Comparison of ENCODE assay signal across 1 cellular context in the genomic region with DNA sequence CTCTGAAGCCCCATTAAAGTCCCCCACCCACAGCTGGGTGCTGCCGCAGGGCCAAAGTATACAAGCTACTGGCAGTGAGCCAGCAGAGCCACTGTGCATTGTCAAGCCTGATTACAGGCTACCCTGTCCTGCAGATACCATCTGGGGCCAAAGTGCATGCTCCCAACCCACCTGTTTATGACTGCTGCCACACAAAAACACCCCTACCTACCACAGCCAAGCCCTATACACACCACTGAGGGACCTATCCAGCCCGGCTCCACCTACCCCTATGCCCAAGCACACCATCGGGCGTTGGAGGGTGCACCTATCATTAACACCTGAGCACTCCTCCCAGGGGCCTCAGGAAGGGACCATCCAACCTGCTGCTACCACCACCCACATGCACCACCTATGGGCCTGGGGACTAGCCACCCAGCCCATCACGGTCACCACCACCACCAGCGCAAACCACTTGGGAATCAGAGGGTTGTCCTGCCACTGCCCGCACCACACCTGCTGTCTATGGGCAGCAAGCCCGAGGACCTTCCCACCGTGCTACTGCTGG.
TF ChIP-seq lines count a peak whose summit lies in the region.

No MANE protein-coding gene starts in this region.

TF ChIP-seq in GM23338, 12 proteins besides CTCF, POLR2A, EP300 and RAD21 (continued from another document):
- TF ChIP-seq, protein P1, sequence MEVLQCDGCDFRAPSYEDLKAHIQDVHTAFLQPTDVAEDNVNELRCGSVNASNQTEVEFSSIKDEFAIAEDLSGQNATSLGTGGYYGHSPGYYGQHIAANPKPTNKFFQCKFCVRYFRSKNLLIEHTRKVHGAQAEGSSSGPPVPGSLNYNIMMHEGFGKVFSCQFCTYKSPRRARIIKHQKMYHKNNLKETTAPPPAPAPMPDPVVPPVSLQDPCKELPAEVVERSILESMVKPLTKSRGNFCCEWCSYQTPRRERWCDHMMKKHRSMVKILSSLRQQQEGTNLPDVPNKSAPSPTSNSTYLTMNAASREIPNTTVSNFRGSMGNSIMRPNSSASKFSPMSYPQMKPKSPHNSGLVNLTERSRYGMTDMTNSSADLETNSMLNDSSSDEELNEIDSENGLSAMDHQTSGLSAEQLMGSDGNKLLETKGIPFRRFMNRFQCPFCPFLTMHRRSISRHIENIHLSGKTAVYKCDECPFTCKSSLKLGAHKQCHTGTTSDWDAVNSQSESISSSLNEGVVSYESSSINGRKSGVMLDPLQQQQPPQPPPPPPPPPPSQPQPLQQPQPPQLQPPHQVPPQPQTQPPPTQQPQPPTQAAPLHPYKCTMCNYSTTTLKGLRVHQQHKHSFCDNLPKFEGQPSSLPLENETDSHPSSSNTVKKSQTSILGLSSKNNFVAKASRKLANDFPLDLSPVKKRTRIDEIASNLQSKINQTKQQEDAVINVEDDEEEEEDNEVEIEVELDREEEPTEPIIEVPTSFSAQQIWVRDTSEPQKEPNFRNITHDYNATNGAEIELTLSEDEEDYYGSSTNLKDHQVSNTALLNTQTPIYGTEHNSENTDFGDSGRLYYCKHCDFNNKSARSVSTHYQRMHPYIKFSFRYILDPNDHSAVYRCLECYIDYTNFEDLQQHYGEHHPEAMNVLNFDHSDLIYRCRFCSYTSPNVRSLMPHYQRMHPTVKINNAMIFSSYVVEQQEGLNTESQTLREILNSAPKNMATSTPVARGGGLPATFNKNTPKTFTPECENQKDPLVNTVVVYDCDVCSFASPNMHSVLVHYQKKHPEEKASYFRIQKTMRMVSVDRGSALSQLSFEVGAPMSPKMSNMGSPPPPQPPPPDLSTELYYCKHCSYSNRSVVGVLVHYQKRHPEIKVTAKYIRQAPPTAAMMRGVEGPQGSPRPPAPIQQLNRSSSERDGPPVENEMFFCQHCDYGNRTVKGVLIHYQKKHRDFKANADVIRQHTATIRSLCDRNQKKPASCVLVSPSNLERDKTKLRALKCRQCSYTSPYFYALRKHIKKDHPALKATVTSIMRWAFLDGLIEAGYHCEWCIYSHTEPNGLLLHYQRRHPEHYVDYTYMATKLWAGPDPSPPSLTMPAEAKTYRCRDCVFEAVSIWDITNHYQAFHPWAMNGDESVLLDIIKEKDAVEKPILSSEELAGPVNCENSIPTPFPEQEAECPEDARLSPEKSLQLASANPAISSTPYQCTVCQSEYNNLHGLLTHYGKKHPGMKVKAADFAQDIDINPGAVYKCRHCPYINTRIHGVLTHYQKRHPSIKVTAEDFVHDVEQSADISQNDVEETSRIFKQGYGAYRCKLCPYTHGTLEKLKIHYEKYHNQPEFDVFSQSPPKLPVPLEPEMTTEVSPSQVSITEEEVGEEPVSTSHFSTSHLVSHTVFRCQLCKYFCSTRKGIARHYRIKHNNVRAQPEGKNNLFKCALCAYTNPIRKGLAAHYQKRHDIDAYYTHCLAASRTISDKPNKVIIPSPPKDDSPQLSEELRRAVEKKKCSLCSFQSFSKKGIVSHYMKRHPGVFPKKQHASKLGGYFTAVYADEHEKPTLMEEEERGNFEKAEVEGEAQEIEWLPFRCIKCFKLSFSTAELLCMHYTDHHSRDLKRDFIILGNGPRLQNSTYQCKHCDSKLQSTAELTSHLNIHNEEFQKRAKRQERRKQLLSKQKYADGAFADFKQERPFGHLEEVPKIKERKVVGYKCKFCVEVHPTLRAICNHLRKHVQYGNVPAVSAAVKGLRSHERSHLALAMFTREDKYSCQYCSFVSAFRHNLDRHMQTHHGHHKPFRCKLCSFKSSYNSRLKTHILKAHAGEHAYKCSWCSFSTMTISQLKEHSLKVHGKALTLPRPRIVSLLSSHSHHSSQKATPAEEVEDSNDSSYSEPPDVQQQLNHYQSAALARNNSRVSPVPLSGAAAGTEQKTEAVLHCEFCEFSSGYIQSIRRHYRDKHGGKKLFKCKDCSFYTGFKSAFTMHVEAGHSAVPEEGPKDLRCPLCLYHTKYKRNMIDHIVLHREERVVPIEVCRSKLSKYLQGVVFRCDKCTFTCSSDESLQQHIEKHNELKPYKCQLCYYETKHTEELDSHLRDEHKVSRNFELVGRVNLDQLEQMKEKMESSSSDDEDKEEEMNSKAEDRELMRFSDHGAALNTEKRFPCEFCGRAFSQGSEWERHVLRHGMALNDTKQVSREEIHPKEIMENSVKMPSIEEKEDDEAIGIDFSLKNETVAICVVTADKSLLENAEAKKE (CRISPR knock-in tag; IDR thresholded peaks at IDR 0.05) = no peak
